In genomic region chr7:138878064-138878463, GRCh38 we compare ENCODE assay signal across 22 cellular contexts.
"Had no signal": no experiment of that assay in that cellular context is flagged by ENCODE, and none has a peak within 500 bp of the region (broad histone marks: within the 10 kb centered on the region; RNA-seq: fewer than 3 reads in every experiment).

No MANE protein-coding gene starts in this region.

- H3K9me3 Mint-ChIP-seq: effector memory CD8-positive, alpha-beta T cell; naive thymus-derived CD4-positive, alpha-beta T cell; nephron; stimulated activated memory B cell treated with anti-CD40 and anti-IgM and Interleukin-4, amounts not matched to agents 10 μg/mL and 1 μg/mL and 100 μg/mL, for 72 hours had no signal

- H3K9me3 ChIP-seq: esophagus squamous epithelium, prostate gland, right atrium auricular region, spleen, testis, tibial nerve, upper lobe of left lung had no signal

- DNase-seq: dermis blood vessel endothelial cell; effector memory CD8-positive, alpha-beta T cell; erythroblast; esophagus squamous epithelium; head of caudate nucleus; mesenchymal stem cell; midbrain; naive thymus-derived CD4-positive, alpha-beta T cell; nucleus accumbens; spleen; stimulated activated CD4-positive, alpha-beta T cell treated with anti-CD3 and anti-CD28 coated beads, Interleukin-4, amount 100 ng/mL, for 4 hours; stimulated activated naive CD8-positive, alpha-beta T cell treated with anti-CD3 and anti-CD28 coated beads, Interleukin-15, Interleukin-2, amounts not matched to agents 100 U/mL and 50 U/mL, for 24 hours; substantia nigra; testis had no signal

- H3K27me3 ChIP-seq: esophagus squamous epithelium, right atrium auricular region, spleen, testis, tibial nerve, upper lobe of left lung had no signal

- H3K27ac ChIP-seq: coronary artery, esophagus squamous epithelium, prostate gland, right atrium auricular region, spleen, testis, tibial nerve, upper lobe of left lung had no signal

- ATAC-seq: effector memory CD8-positive, alpha-beta T cell; naive thymus-derived CD4-positive, alpha-beta T cell; sciatic nerve; stimulated activated memory B cell treated with anti-CD40 and anti-IgM and Interleukin-4, amounts not matched to agents 10 μg/mL and 1 μg/mL and 100 μg/mL, for 72 hours; stimulated activated naive CD8-positive, alpha-beta T cell treated with anti-CD3 and anti-CD28 coated beads, Interleukin-15, Interleukin-2, amounts not matched to agents 100 U/mL and 50 U/mL, for 24 hours had no signal

- H3K4me1 Mint-ChIP-seq: nephron had no signal

- H3K27me3 Mint-ChIP-seq: effector memory CD8-positive, alpha-beta T cell; stimulated activated memory B cell treated with anti-CD40 and anti-IgM and Interleukin-4, amounts not matched to agents 10 μg/mL and 1 μg/mL and 100 μg/mL, for 72 hours had no signal

- H3K4me3 ChIP-seq: coronary artery, esophagus squamous epithelium, prostate gland, right atrium auricular region, spleen, testis, tibial nerve, upper lobe of left lung had no signal

- H3K36me3 Mint-ChIP-seq: stimulated activated memory B cell treated with anti-CD40 and anti-IgM and Interleukin-4, amounts not matched to agents 10 μg/mL and 1 μg/mL and 100 μg/mL, for 72 hours had no signal

- H3K4me3 Mint-ChIP-seq: effector memory CD8-positive, alpha-beta T cell; naive thymus-derived CD4-positive, alpha-beta T cell; nephron; stimulated activated memory B cell treated with anti-CD40 and anti-IgM and Interleukin-4, amounts not matched to agents 10 μg/mL and 1 μg/mL and 100 μg/mL, for 72 hours had no signal

- H3K27ac Mint-ChIP-seq: effector memory CD8-positive, alpha-beta T cell; naive thymus-derived CD4-positive, alpha-beta T cell; nephron; stimulated activated memory B cell treated with anti-CD40 and anti-IgM and Interleukin-4, amounts not matched to agents 10 μg/mL and 1 μg/mL and 100 μg/mL, for 72 hours had no signal

- H3K36me3 ChIP-seq: esophagus squamous epithelium, prostate gland, right atrium auricular region, spleen, tibial nerve had no signal

- H3K4me1 ChIP-seq: esophagus squamous epithelium, prostate gland, right atrium auricular region, spleen, testis, upper lobe of left lung had no signal
